ENCODE assay signal across 8 cellular contexts in the genomic region with DNA sequence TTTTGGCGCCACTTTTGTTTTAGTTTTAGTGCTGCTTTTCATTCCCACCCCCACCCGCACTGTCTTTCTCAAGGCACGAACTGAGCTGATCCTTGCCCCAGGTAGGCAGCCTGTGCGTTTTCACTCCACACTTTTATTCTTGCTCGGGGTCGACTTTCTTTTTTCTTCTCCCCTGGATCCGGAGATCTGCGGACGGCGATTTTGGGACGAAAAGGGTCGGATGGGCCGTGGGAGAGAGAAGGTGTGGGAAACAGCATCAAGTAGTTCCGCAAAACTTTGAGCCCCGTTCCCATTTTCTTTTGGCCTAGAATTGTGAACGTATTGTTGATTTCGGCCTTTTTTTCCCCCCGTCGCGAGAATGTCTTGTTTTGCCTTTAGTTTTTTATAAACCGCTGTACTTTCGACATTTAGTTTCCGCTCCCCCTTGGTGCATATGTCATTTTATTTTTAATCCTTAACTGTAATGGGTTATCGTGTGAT. TPM values are rescaled to one million over a fixed set of nuclear protein-coding genes. Genes with fewer than 3 reads are reported as not detected.
DNase-seq lines count a peak whose midpoint lies in the region; ATAC-seq and TF ChIP-seq lines count a peak whose summit lies in the region.

No MANE protein-coding gene starts in this region.

- no peaks in the 10 kb centered on the region for H3K36me3 Mint-ChIP-seq in activated naive CD8-positive, alpha-beta T cell

- peak overlapping the region; percentile 99 for H3K27ac ChIP-seq in C4-2B
- H3K27ac ChIP-seq in iPS-20b (ENCODE audit: low read length), result peak overlapping the region; percentile 85

- H3K9ac ChIP-seq in iPS-20b (ENCODE audit: low read depth, low read length), result peak overlapping the region; percentile 100

- peak; percentile 10 for ATAC-seq in stimulated activated naive CD8-positive, alpha-beta T cell treated with anti-CD3 and anti-CD28 coated beads, Interleukin-15, amount 100 ng/mL, for 72 hours
- no peak for ATAC-seq in GM21360 (IDR thresholded peaks at IDR 0.05; ENCODE audit: unreplicated experiment)

- DNase-seq in HEK293T (ENCODE audit: extremely low spot score) (peak; percentile 27), mesenteric fat pad (ENCODE audit: low spot score) (no peak), NCI-H2227 treated with DMSO at 0.1 percent for 48 hours (lab: John Stamatoyannopoulos, UW) (no peak)
- DNase-seq in stimulated activated naive CD8-positive, alpha-beta T cell treated with anti-CD3 and anti-CD28 coated beads, Interleukin-15, amount 100 ng/mL, for 72 hours, result no peak

- H3K27me3 ChIP-seq in iPS-20b (ENCODE audit: insufficient read depth, low read length), result no peaks in the 10 kb centered on the region

- H3K4me3 ChIP-seq in iPS-20b (ENCODE audit: low read length), result peak overlapping the region; percentile 96

- no peaks in the 10 kb centered on the region for H3K27me3 Mint-ChIP-seq in activated naive CD8-positive, alpha-beta T cell
- H3K27me3 Mint-ChIP-seq in stimulated activated naive CD8-positive, alpha-beta T cell treated with anti-CD3 and anti-CD28 coated beads, Interleukin-15, amount 100 ng/mL, for 72 hours, result no peaks in the 10 kb centered on the region

- POLR2A ChIA-PET in HEK293T (lab: Yijun Ruan, JAX), result interaction anchor here (0.5 to 1.4 kb wide), 4 partner anchors 10 to 129 kb away, joined by 3 to 4 read pairs (median 3); no protein-coding TSS in a partner anchor

- H3K9me3 Mint-ChIP-seq in activated naive CD8-positive, alpha-beta T cell (ENCODE audit: low read depth), result no peaks in the 10 kb centered on the region
- no peaks in the 10 kb centered on the region for H3K9me3 Mint-ChIP-seq in stimulated activated naive CD8-positive, alpha-beta T cell treated with anti-CD3 and anti-CD28 coated beads, Interleukin-15, amount 100 ng/mL, for 72 hours

- TF ChIP-seq CTCF in C4-2B (conservative IDR thresholded peaks at IDR 0.05), result no peak

- CTCF ChIA-PET in HEK293T (lab: Yijun Ruan, JAX), result interaction anchor here (0.6 kb wide), 1 partner anchor 180 kb away, joined by 3 read pairs; no protein-coding TSS in a partner anchor

- H3K9me3 ChIP-seq in iPS-20b (ENCODE audit: insufficient read depth, low read depth, low read length), result no peaks in the 10 kb centered on the region

- H3K27ac Mint-ChIP-seq in activated naive CD8-positive, alpha-beta T cell, result peak overlapping the region; percentile 99
- peak overlapping the region; percentile 99 to 100 for H3K27ac Mint-ChIP-seq in stimulated activated naive CD8-positive, alpha-beta T cell treated with anti-CD3 and anti-CD28 coated beads, Interleukin-15, amount 100 ng/mL, for 72 hours

- H3K4me1 ChIP-seq in iPS-20b (ENCODE audit: insufficient read depth, low read length), result no peaks in the 10 kb centered on the region; the same call in 1 of the 2 replicates

- H3K36me3 ChIP-seq in iPS-20b (ENCODE audit: insufficient read depth, low read depth, low read length), result no peaks in the 10 kb centered on the region

- peak overlapping the region; percentile 99 for H3K4me3 Mint-ChIP-seq in activated naive CD8-positive, alpha-beta T cell
- H3K4me3 Mint-ChIP-seq in stimulated activated naive CD8-positive, alpha-beta T cell treated with anti-CD3 and anti-CD28 coated beads, Interleukin-15, amount 100 ng/mL, for 72 hours, result peak overlapping the region; percentile 90 to 93

- peaks cover 38% of the 10 kb centered on the region for H3K4me1 Mint-ChIP-seq in activated naive CD8-positive, alpha-beta T cell (ENCODE audit: low read depth)
- peaks cover 27% of the 10 kb centered on the region for H3K4me1 Mint-ChIP-seq in stimulated activated naive CD8-positive, alpha-beta T cell treated with anti-CD3 and anti-CD28 coated beads, Interleukin-15, amount 100 ng/mL, for 72 hours

TF ChIP-seq in HEK293T, 16 proteins besides CTCF, POLR2A, EP300 and RAD21:
- TF ChIP-seq PKNOX1 (IDR thresholded peaks at IDR 0.05) (no peak), L3MBTL2 (conservative IDR thresholded peaks at IDR 0.05) (no peak; the same call in 1 of the 2 replicates), ARNT (IDR thresholded peaks at IDR 0.05) (no peak), FOXM1 (IDR thresholded peaks at IDR 0.05; ENCODE audit: borderline replicate concordance) (no peak), BHLHE40 (IDR thresholded peaks at IDR 0.05; ENCODE audit: borderline replicate concordance) (no peak), NFRKB (IDR thresholded peaks at IDR 0.05) (no peak), FOXA1 (IDR thresholded peaks at IDR 0.05) (no peak), TARDBP (IDR thresholded peaks at IDR 0.05) (no peak), ELF4 (IDR thresholded peaks at IDR 0.05) (no peak), SUZ12 (IDR thresholded peaks at IDR 0.05) (no peak), FOXK2 (IDR thresholded peaks at IDR 0.05) (no peak), HDGF (IDR thresholded peaks at IDR 0.05; ENCODE audit: borderline replicate concordance) (no peak), ZNF384 (IDR thresholded peaks at IDR 0.05) (no peak), SP1 (IDR thresholded peaks at IDR 0.05) (no peak), LEF1 (IDR thresholded peaks at IDR 0.05; ENCODE audit: borderline replicate concordance) (no peak), CTBP1 (IDR thresholded peaks at IDR 0.05; ENCODE audit: borderline replicate concordance) (no peak)

RNA-seq across cellular contexts. Expression of gene STAG2, which starts 0.5 kb away (rescaled TPM):
- 52.0 TPM for total RNA-seq in mesenteric fat pad
